ENCODE assay signal across 8 cellular contexts in genomic region chr10:14653271-14654161, GRCh38.
DNase-seq lines count a peak whose midpoint lies in the region; ATAC-seq and TF ChIP-seq lines count a peak whose summit lies in the region.

No MANE protein-coding gene starts in this region.

- DNase-seq in HT1080 (ENCODE audit: low read depth) (peak; percentile 49), hepatic stellate cell (ENCODE audit: low spot score) (peak; percentile 45), smooth muscle cell (lab: John Stamatoyannopoulos, UW; ENCODE audit: unreplicated experiment) (no peak), activated gamma-delta T cell (lab: John Stamatoyannopoulos, UW) (no peak)
- no peak for DNase-seq in activated T-helper 2 cell treated with anti-CD3 and anti-CD28 coated beads, Interferon-gamma antibody, Interleukin-2, Interleukin-4, amounts not matched to agents 10 μg/mL and 5 μg/mL and 100 μg/mL, durations not matched to agents 14 hours and 24 hours and 36 hours (ENCODE audit: low spot score)

- no peaks in the 10 kb centered on the region for H3K27me3 ChIP-seq in smooth muscle cell (ENCODE audit: low read depth)

- ATAC-seq in GM19397 (IDR thresholded peaks at IDR 0.05; ENCODE audit: unreplicated experiment) = no peak
- no peak for ATAC-seq in GM18861 (IDR thresholded peaks at IDR 0.05; ENCODE audit: unreplicated experiment)

- TF ChIP-seq CTCF in C4-2B (conservative IDR thresholded peaks at IDR 0.05) = no peak
- TF ChIP-seq CTCF in smooth muscle cell (IDR thresholded peaks at IDR 0.05; ENCODE audit: borderline replicate concordance, insufficient read depth, poor library complexity, severe bottlenecking) = no peak

- H3K27me3 Mint-ChIP-seq in activated T-helper 2 cell treated with anti-CD3 and anti-CD28 coated beads, Interferon-gamma antibody, Interleukin-2, Interleukin-4, amounts not matched to agents 10 μg/mL and 5 μg/mL and 100 μg/mL, durations not matched to agents 14 hours and 24 hours and 36 hours (ENCODE audit: low read depth) = no peaks in the 10 kb centered on the region

- peak overlapping the region; percentile 79 for H3K27ac Mint-ChIP-seq in activated T-helper 2 cell treated with anti-CD3 and anti-CD28 coated beads, Interferon-gamma antibody, Interleukin-2, Interleukin-4, amounts not matched to agents 10 μg/mL and 5 μg/mL and 100 μg/mL, durations not matched to agents 14 hours and 24 hours and 36 hours

- H4K20me1 ChIP-seq in smooth muscle cell (ENCODE audit: low read depth) = no peaks in the 10 kb centered on the region

- H3K9me3 Mint-ChIP-seq in activated T-helper 2 cell treated with anti-CD3 and anti-CD28 coated beads, Interferon-gamma antibody, Interleukin-2, Interleukin-4, amounts not matched to agents 10 μg/mL and 5 μg/mL and 100 μg/mL, durations not matched to agents 14 hours and 24 hours and 36 hours = peaks cover 6% of the 10 kb centered on the region

- peaks cover 12% of the 10 kb centered on the region for H3F3A ChIP-seq in smooth muscle cell (ENCODE audit: low read depth)

- intact Hi-C loops in activated T-helper 2 cell treated with anti-CD3 and anti-CD28 coated beads, Interferon-gamma antibody, Interleukin-2, Interleukin-4, amounts not matched to agents 10 μg/mL and 5 μg/mL and 100 μg/mL, durations not matched to agents 14 hours and 24 hours and 36 hours (cut with micrococcal nuclease) = no loop called here

- peaks cover 40% of the 10 kb centered on the region for H3K4me1 ChIP-seq in smooth muscle cell (ENCODE audit: low read depth)

- peak overlapping the region; percentile 20 for H3K4me3 Mint-ChIP-seq in activated T-helper 2 cell treated with anti-CD3 and anti-CD28 coated beads, Interferon-gamma antibody, Interleukin-2, Interleukin-4, amounts not matched to agents 10 μg/mL and 5 μg/mL and 100 μg/mL, durations not matched to agents 14 hours and 24 hours and 36 hours (ENCODE audit: low read depth)

- no peak overlapping the region for H2AFZ ChIP-seq in smooth muscle cell (ENCODE audit: low read depth)

- no peak overlapping the region for H3K4me3 ChIP-seq in smooth muscle cell

- peaks cover 5% of the 10 kb centered on the region for H3K36me3 Mint-ChIP-seq in activated T-helper 2 cell treated with anti-CD3 and anti-CD28 coated beads, Interferon-gamma antibody, Interleukin-2, Interleukin-4, amounts not matched to agents 10 μg/mL and 5 μg/mL and 100 μg/mL, durations not matched to agents 14 hours and 24 hours and 36 hours (ENCODE audit: low read depth)

- WGBS in smooth muscle cell (ENCODE audit: low lambda C conversion rate) = 31% methylated on average over 8 of the region's 8 CpGs

- H3K36me3 ChIP-seq in smooth muscle cell (ENCODE audit: low read depth) = no peaks in the 10 kb centered on the region

- peak overlapping the region; percentile 47 for H3K27ac ChIP-seq in C4-2B
- H3K27ac ChIP-seq in smooth muscle cell (ENCODE audit: low read depth) = peak overlapping the region; percentile 97

- no peaks in the 10 kb centered on the region for H3K9me3 ChIP-seq in smooth muscle cell (replicated peaks; ENCODE audit: low read depth)

- H3K79me2 ChIP-seq in smooth muscle cell (ENCODE audit: low read depth) = no peaks in the 10 kb centered on the region

- H3K4me1 Mint-ChIP-seq in activated T-helper 2 cell treated with anti-CD3 and anti-CD28 coated beads, Interferon-gamma antibody, Interleukin-2, Interleukin-4, amounts not matched to agents 10 μg/mL and 5 μg/mL and 100 μg/mL, durations not matched to agents 14 hours and 24 hours and 36 hours (ENCODE audit: low read depth) = peaks cover 89% of the 10 kb centered on the region

- H3K9ac ChIP-seq in smooth muscle cell (ENCODE audit: low read depth) = peak overlapping the region; percentile 91

- H3K4me2 ChIP-seq in smooth muscle cell = peak overlapping the region; percentile 69

Comparison
In these comparisons a context has a peak if more than half of its experiments do, and no peak if none do; other contexts are left out.
1. DNase-seq: peak in HT1080 (single experiment) and hepatic stellate cell (single experiment); none in activated T-helper 2 cell treated with anti-CD3 and anti-CD28 coated beads, Interferon-gamma antibody, Interleukin-2, Interleukin-4, amounts not matched to agents 10 μg/mL and 5 μg/mL and 100 μg/mL, durations not matched to agents 14 hours and 24 hours and 36 hours (single experiment), smooth muscle cell (single experiment) and activated gamma-delta T cell (single experiment).